Comparison of ENCODE assay signal across 25 cellular contexts in genomic region chr16:23278031-23278430, GRCh38. TPM values are rescaled to one million over a fixed set of nuclear protein-coding genes. Genes with fewer than 3 reads are reported as not detected.
"Had no signal": no experiment of that assay in that cellular context is flagged by ENCODE, and none has a peak within 500 bp of the region (broad histone marks: within the 10 kb centered on the region; RNA-seq: fewer than 3 reads in every experiment).

No MANE protein-coding gene starts in this region.

- H3K9me3 ChIP-seq: esophagus muscularis mucosa, gastrocnemius medialis, pancreas, psoas muscle, tibial nerve had no signal

- H3K36me3 ChIP-seq: esophagus muscularis mucosa, gastrocnemius medialis, pancreas, tibial nerve had no signal

- H3K4me3 ChIP-seq: esophagus muscularis mucosa, gastrocnemius medialis, pancreas, psoas muscle, tibial nerve had no signal

- DNase-seq: activated CD4-positive, alpha-beta memory T cell treated with anti-CD3 and anti-CD28 coated beads, Interleukin-2, amount 10 ng/mL, durations not matched to agents 7 days and 5 days; activated CD4-positive, alpha-beta T cell treated with anti-CD3 and anti-CD28 coated beads for 48 hours; activated CD4-positive, CD25-positive, alpha-beta regulatory T cell; activated effector memory CD4-positive, alpha-beta T cell treated with anti-CD3 and anti-CD28 coated beads, Interleukin-2, amount 50 U/mL, for 16 hours; activated naive CD4-positive, alpha-beta T cell treated with anti-CD3 and anti-CD28 coated beads, Interleukin-2, amount 10 ng/mL, durations not matched to agents 7 days and 5 days; activated T-cell treated with anti-CD3 and anti-CD28 coated beads for 4 hours; amygdala; effector CD4-positive, alpha-beta T cell; gastrocnemius medialis; hippocampal formation; left cardiac atrium; mesenchymal stem cell; pancreas; psoas muscle; right cardiac atrium; stimulated activated CD4-positive, alpha-beta T cell treated with anti-CD3 and anti-CD28 coated beads, Interleukin-4, amount 100 ng/mL, for 24 hours; stimulated activated naive CD4-positive, alpha-beta T cell treated with Interleukin-2 at 50 U/mL for 16 hours; T-helper 9 cell had no signal

- H3K4me1 ChIP-seq: gastrocnemius medialis, pancreas, psoas muscle, tibial nerve had no signal

- H3K27me3 ChIP-seq: pancreas, tibial nerve had no signal

- H3K27ac ChIP-seq: esophagus muscularis mucosa, gastrocnemius medialis, pancreas, psoas muscle, tibial nerve had no signal

RNA-seq across cellular contexts. Expression of gene SCNN1B, which starts 24.1 kb away (rescaled TPM):
- total RNA-seq: activated CD4-positive, alpha-beta memory T cell treated with anti-CD3 and anti-CD28 coated beads, Interleukin-2, amount 10 ng/mL, durations not matched to agents 7 days and 5 days; cardiac septum; chondrocyte; mononuclear cell; myocyte; T-helper 1 cell treated with Interleukin-12 subunit alpha and Interleukin-12 subunit beta and Interleukin-4 antibody, amounts not matched to agents 30 ng/mL and 1 ng/mL, for 36 hours had no signal
